Comparison of ENCODE assay signal across 15 cellular contexts in the genomic region with DNA sequence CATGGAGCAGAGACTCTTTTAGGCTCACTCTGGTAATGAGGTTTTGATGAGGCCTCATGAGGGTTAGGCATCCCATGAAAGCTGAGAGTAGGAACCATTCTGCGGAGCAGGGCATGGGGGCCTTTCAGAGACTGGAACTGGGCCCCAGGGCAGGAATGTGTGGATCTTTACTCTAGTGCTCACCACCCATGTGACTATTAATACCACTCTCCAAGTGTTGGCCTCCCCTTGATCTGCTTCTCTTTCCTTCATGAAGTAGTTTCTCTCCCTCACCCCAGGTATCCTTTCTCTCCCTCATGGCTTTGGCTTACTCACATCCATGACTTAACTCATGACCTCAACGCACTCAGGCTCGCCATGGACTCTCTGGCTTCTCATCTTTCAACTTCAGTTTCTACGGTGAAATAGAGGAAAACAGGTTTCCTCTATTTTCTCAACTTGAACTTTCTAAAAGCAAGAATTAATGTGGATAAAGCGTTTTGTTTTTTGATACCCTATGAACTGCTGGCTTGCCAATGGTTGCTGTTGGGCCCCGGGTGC. TPM values are rescaled to one million over a fixed set of nuclear protein-coding genes. Genes with fewer than 3 reads are reported as not detected.
DNase-seq lines count a peak whose midpoint lies in the region; ATAC-seq and TF ChIP-seq lines count a peak whose summit lies in the region.
"Had no signal": no experiment of that assay in that cellular context is flagged by ENCODE, and none has a peak within 500 bp of the region (broad histone marks: within the 10 kb centered on the region; RNA-seq: fewer than 3 reads in every experiment).

No MANE protein-coding gene starts in this region.

- H2BK5ac ChIP-seq in trophoblast cell (ENCODE audit: low read depth, low read length, poor library complexity), result no peak overlapping the region

- peak overlapping the region in 1 of 2 donors; percentile 69 for H3K4me3 Mint-ChIP-seq in CD14-positive monocyte
- H3K4me3 Mint-ChIP-seq in CD4-positive, alpha-beta memory T cell, result peak overlapping the region in 1 of 8 donors; percentile 16

- H3K14ac ChIP-seq in trophoblast cell (ENCODE audit: low read length), result no peak overlapping the region

- H2AK5ac ChIP-seq in trophoblast cell (ENCODE audit: low read length), result no peak overlapping the region

- H3K79me2 ChIP-seq in trophoblast cell (ENCODE audit: control insufficient read depth, insufficient read depth, low read length, poor library complexity), result no peaks in the 10 kb centered on the region

- no peak overlapping the region for H3K4me3 ChIP-seq in Panc1 (ENCODE audit: low read depth in 2 of 2, low read length in 2 of 2)
- H3K4me3 ChIP-seq in epithelial cell of esophagus (ENCODE audit: low read length), result no peak overlapping the region
- H3K4me3 ChIP-seq in trophoblast cell (ENCODE audit: low read depth, low read length), result no peak overlapping the region
- H3K4me3 ChIP-seq in CD4-positive, alpha-beta memory T cell (ENCODE audit: low read length in 2 of 2), result no peak overlapping the region
- H3K4me3 ChIP-seq: PC-9 had no signal

- H3K4me1 ChIP-seq in Panc1 (ENCODE audit: control insufficient read depth, insufficient read depth, low read length), result peaks cover 22% of the 10 kb centered on the region
- peaks cover 0 to 6% of the 10 kb centered on the region in 2 experiments for H3K4me1 ChIP-seq in trophoblast cell (ENCODE audit: control insufficient read depth in 1 of 2, insufficient read depth in 2 of 2, low read length in 2 of 2)
- peaks cover 8% of the 10 kb centered on the region for H3K4me1 ChIP-seq in CD4-positive, alpha-beta memory T cell (ENCODE audit: insufficient read depth, low read length)

- no peak overlapping the region for H4K91ac ChIP-seq in trophoblast cell (ENCODE audit: low read depth, low read length)

- no peak overlapping the region for H2BK120ac ChIP-seq in trophoblast cell (ENCODE audit: insufficient read depth, low read length, poor library complexity)

- H3K9ac ChIP-seq in trophoblast cell (ENCODE audit: low read length), result no peak overlapping the region

- H3K27ac ChIP-seq in Panc1 (ENCODE audit: low read length), result peak overlapping the region; percentile 60; the same call in 1 of the 2 replicates
- no peak overlapping the region for H3K27ac ChIP-seq in trophoblast cell (ENCODE audit: low read depth, low read length)
- no peak overlapping the region for H3K27ac ChIP-seq in CD4-positive, alpha-beta memory T cell (ENCODE audit: low read depth, low read length)
- H3K27ac ChIP-seq: PC-9 had no signal

- H3K36me3 ChIP-seq in Panc1 (ENCODE audit: control insufficient read depth, insufficient read depth, low read length) (no peaks in the 10 kb centered on the region), trophoblast cell (ENCODE audit: control insufficient read depth in 1 of 2, insufficient read depth in 2 of 2, low read length in 2 of 2) (no peaks in the 10 kb centered on the region)
- H3K36me3 ChIP-seq in CD4-positive, alpha-beta memory T cell (ENCODE audit: insufficient read depth, low read length), result no peaks in the 10 kb centered on the region

- no peak overlapping the region for H3K18ac ChIP-seq in trophoblast cell (ENCODE audit: low read length)

- BruUV-seq in Panc1 (replicated peaks; lab: Mats Ljungman, UMichigan), result no TSS peak

- no peak for DNase-seq in CD14-positive monocyte (ENCODE audit: low spot score)
- DNase-seq in Panc1 (ENCODE audit: low read depth, low spot score), result no peak
- DNase-seq in epithelial cell of esophagus (ENCODE audit: low read depth), result peak; percentile 41
- peak; percentile 55 to 75 for DNase-seq in trophoblast cell
- DNase-seq in OCI-M2 (lab: John Stamatoyannopoulos, UW; ENCODE audit: unreplicated experiment), result no peak
- no peak for DNase-seq in CD4-positive, alpha-beta memory T cell
- no peak for DNase-seq in NCI-H748 (lab: John Stamatoyannopoulos, UW; ENCODE audit: unreplicated experiment)
- DNase-seq: Calu3, DMS53, EL, NCI-H1105, NCI-H2081 treated with DMSO at 0.1 percent for 48 hours, NCI-H446 treated with DMSO at 0.1 percent for 48 hours, NCI-H774 had no signal

- H3K9me3 ChIP-seq in Panc1 (ENCODE audit: control insufficient read depth, insufficient read depth, low read depth, low read length) (no peaks in the 10 kb centered on the region), trophoblast cell (ENCODE audit: insufficient read depth, low read depth, low read length) (no peaks in the 10 kb centered on the region)
- no peaks in the 10 kb centered on the region for H3K9me3 ChIP-seq in CD4-positive, alpha-beta memory T cell (ENCODE audit: control insufficient read depth in 1 of 2, low read length in 2 of 2)

- no peak for ATAC-seq in Panc1

- H4K12ac ChIP-seq in trophoblast cell (ENCODE audit: low read depth, low read length), result no peak overlapping the region

- H3K4ac ChIP-seq in trophoblast cell (ENCODE audit: low read depth, low read length), result no peak overlapping the region

- H3K4me2 ChIP-seq in trophoblast cell (ENCODE audit: low read length), result no peak overlapping the region
- H3K4me2 ChIP-seq: PC-9 had no signal

- peak overlapping the region in 4 of 7 donors; percentile 3 to 64 (median 40) for H3K27ac Mint-ChIP-seq in CD14-positive monocyte
- H3K27ac Mint-ChIP-seq in CD4-positive, alpha-beta memory T cell, result peak overlapping the region in 2 of 7 donors; percentile 11 to 87

- H3K27me3 Mint-ChIP-seq in CD14-positive monocyte (ENCODE audit: low read depth in 3 of 3), result peaks cover 0 to 2% (median 0%) of the 10 kb centered on the region in 3 donors
- peaks cover 0 to 4% of the 10 kb centered on the region in 2 donors for H3K27me3 Mint-ChIP-seq in CD4-positive, alpha-beta memory T cell

- WGBS in trophoblast cell (ENCODE audit: extremely low coverage, insufficient coverage, insufficient read length), result no CpG with 5 or more reads among the region's 6 CpGs

- H3K27me3 ChIP-seq in Panc1 (ENCODE audit: control insufficient read depth, insufficient read depth, low read length) (no peaks in the 10 kb centered on the region), trophoblast cell (ENCODE audit: insufficient read depth, low read length) (no peaks in the 10 kb centered on the region)
- no peaks in the 10 kb centered on the region for H3K27me3 ChIP-seq in CD4-positive, alpha-beta memory T cell (ENCODE audit: insufficient read depth, low read length)

- TF ChIP-seq CTCF in CD14-positive monocyte (IDR thresholded peaks at IDR 0.05) (no peak), Panc1 (IDR thresholded peaks at IDR 0.05) (no peak), epithelial cell of esophagus (IDR thresholded peaks at IDR 0.05; ENCODE audit: insufficient read depth, low read depth, low read length, missing control alignments) (no peak)

- no peak overlapping the region for H3K23ac ChIP-seq in trophoblast cell (ENCODE audit: low read length)

- H3K9me3 Mint-ChIP-seq in CD14-positive monocyte, result no peaks in the 10 kb centered on the region
- peaks cover 0 to 1% (median 0%) of the 10 kb centered on the region in 8 donors for H3K9me3 Mint-ChIP-seq in CD4-positive, alpha-beta memory T cell

- no peak overlapping the region for H2BK12ac ChIP-seq in trophoblast cell (ENCODE audit: low read length)

- CTCF ChIA-PET in Panc1 (lab: Charles Lee), result no interaction called here
- CTCF ChIA-PET in CD4-positive, alpha-beta memory T cell (lab: Charles Lee; ENCODE audit: partially characterized antibody), result no interaction called here

- peaks cover 20% of the 10 kb centered on the region for H3K4me1 Mint-ChIP-seq in CD14-positive monocyte
- peaks cover 12 to 19% (median 17%) of the 10 kb centered on the region in 4 donors for H3K4me1 Mint-ChIP-seq in CD4-positive, alpha-beta memory T cell

- in situ Hi-C loops in Panc1 (cut with HindIII; ENCODE audit: low pct_unique_long_range_greater_than_20kb, low sequenced_read_pairs), result no loop called here

- intact Hi-C loops in CD14-positive monocyte (cut with micrococcal nuclease) (loop anchor here in 1 of 2 donors (5.0 kb wide), 1 partner anchor 38 kb away; no protein-coding TSS in a partner anchor), Panc1 (cut with micrococcal nuclease; ENCODE audit: unreplicated experiment) (no loop called here)
- intact Hi-C loops in CD4-positive, alpha-beta memory T cell (cut with micrococcal nuclease), result no loop called here

- H3K79me1 ChIP-seq in trophoblast cell (ENCODE audit: low read length), result no peaks in the 10 kb centered on the region

- POLR2A ChIA-PET in Panc1 (lab: Charles Lee), result no interaction called here
- POLR2A ChIA-PET in CD4-positive, alpha-beta memory T cell (lab: Charles Lee; ENCODE audit: partially characterized antibody), result no interaction called here

- no peak overlapping the region for H4K8ac ChIP-seq in trophoblast cell (ENCODE audit: low read depth, low read length)

- no peaks in the 10 kb centered on the region for H3K36me3 Mint-ChIP-seq in CD14-positive monocyte
- no peaks in the 10 kb centered on the region for H3K36me3 Mint-ChIP-seq in CD4-positive, alpha-beta memory T cell

- no peak overlapping the region for H2AFZ ChIP-seq in trophoblast cell (ENCODE audit: insufficient read depth, low read length, poor library complexity)
- H2AFZ ChIP-seq: PC-9 had no signal

RNA-seq across cellular contexts. Expression of gene GADD45A, which starts 50.5 kb away (rescaled TPM):
- 1 to 10 TPM; 7.5 to 9.6 TPM for polyA plus RNA-seq in CD14-positive monocyte
- 106 TPM for total RNA-seq in Panc1 (2021; ENCODE audit: unreplicated experiment)
- 91.6 TPM for polyA plus RNA-seq in Panc1 (2012; ENCODE audit: insufficient read length)
- 81.0 and 84.6 TPM in 2 replicates for polyA plus RNA-seq in trophoblast cell (2013)
- 10 to 100 TPM; 25.3 to 26.8 TPM for total RNA-seq in CD4-positive, alpha-beta memory T cell
- polyA plus RNA-seq in CD4-positive, alpha-beta memory T cell, result 10 to 100 TPM in 1 of 2 donors, 1 to 10 TPM in 1; 6.4 to 21.3 TPM

Comparison
In these comparisons a context has a peak if more than half of its experiments do, and no peak if none do; other contexts are left out.
1. DNase-seq: peak in epithelial cell of esophagus (single experiment) and trophoblast cell (2 of 2); none in CD14-positive monocyte (single experiment), Panc1 (single experiment), OCI-M2 (single experiment), CD4-positive, alpha-beta memory T cell (0 of 5) and NCI-H748 (single experiment).